Comparison of ENCODE assay signal across 2 cellular contexts in the genomic region with DNA sequence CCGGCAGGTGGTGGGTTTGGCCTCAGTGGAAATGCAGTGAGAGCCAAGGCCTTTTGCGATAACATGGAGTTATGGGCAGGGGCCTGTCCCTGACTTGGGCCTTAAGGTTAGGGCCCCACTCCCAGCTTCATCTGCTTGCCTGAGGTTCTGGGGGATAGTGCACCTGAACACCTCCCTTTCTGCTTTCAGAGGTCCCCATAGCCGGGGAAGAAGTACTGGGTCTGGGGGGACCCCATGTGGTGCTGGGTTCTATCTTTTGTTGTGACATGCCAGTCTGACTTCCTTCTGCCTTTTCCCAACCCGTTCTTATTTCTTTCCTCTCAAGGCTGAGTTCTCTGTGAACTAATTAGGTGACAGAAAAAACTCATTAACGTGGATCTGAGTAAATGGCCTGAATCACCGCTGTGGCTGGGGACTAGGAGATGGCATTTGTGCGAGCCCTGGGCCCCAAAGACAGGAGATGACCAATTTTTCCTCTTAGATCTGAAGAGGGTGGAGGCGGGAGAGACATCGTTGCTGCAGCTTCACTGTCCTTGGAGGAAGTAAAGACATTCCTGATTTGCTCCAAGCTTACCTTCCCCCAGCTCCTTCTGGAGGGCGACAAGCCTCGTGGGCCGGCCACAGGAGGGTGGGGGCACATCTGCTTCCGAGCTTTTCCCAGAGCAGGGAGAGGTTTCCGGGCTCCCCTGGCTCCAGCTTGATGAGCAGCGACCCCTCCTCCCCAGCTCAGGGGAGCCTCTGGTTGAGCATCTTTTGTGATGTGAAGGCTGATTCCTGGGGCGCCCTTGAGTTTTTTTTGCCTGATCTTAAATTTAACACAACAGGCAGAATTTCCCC.
A peak's percentile ranks its signal among the peaks of the same experiment; 100 is the strongest.
TF ChIP-seq lines count a peak whose summit lies in the region.

No MANE protein-coding gene starts in this region.

TF ChIP-seq in HEK293, 187 proteins besides CTCF, POLR2A, EP300 and RAD21:
- no peak for TF ChIP-seq ZNF433 (tag by site-specific recombination; IDR thresholded peaks at IDR 0.05; ENCODE audit: low read depth)
- no peak for TF ChIP-seq ZNF580 (tag by site-specific recombination; IDR thresholded peaks at IDR 0.05)
- 0 out of 2 replicates have a peak, but pooled peaks have one; percentile 3 for TF ChIP-seq GLIS2 (tag by site-specific recombination; IDR thresholded peaks at IDR 0.05)
- TF ChIP-seq IKZF3 (tag by site-specific recombination; IDR thresholded peaks at IDR 0.05) = peak; percentile 24; the same call in 1 of the 2 replicates
- TF ChIP-seq, protein P1, sequence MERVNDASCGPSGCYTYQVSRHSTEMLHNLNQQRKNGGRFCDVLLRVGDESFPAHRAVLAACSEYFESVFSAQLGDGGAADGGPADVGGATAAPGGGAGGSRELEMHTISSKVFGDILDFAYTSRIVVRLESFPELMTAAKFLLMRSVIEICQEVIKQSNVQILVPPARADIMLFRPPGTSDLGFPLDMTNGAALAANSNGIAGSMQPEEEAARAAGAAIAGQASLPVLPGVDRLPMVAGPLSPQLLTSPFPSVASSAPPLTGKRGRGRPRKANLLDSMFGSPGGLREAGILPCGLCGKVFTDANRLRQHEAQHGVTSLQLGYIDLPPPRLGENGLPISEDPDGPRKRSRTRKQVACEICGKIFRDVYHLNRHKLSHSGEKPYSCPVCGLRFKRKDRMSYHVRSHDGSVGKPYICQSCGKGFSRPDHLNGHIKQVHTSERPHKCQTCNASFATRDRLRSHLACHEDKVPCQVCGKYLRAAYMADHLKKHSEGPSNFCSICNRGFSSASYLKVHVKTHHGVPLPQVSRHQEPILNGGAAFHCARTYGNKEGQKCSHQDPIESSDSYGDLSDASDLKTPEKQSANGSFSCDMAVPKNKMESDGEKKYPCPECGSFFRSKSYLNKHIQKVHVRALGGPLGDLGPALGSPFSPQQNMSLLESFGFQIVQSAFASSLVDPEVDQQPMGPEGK (tag by site-specific recombination; IDR thresholded peaks at IDR 0.05) = 0 out of 2 replicates have a peak, but pooled peaks have one; percentile 14
- peak; percentile 0 for TF ChIP-seq ZNF335 (tag by site-specific recombination; conservative IDR thresholded peaks at IDR 0.05)
- TF ChIP-seq PRDM4 (tag by site-specific recombination; IDR thresholded peaks at IDR 0.05) = peak; percentile 43; the same call in 1 of the 2 replicates

TF ChIP-seq in K562, 482 proteins besides CTCF, POLR2A, EP300 and RAD21 (continues in another document):
- TF ChIP-seq ELF4 (CRISPR knock-in tag; IDR thresholded peaks at IDR 0.05) (no peak), HDAC8 (tag; IDR thresholded peaks at IDR 0.05) (0 out of 2 replicates have a peak, but pooled peaks have one; percentile 8), ZBTB1 (CRISPR knock-in tag; IDR thresholded peaks at IDR 0.05; ENCODE audit: borderline replicate concordance, low read depth) (peak; percentile 74; the same call in 1 of the 2 replicates), PPARD (CRISPR knock-in tag; IDR thresholded peaks at IDR 0.05) (no peak), RBM25 (IDR thresholded peaks at IDR 0.05; ENCODE audit: low read depth, low read length, severe bottlenecking) (no peak), ZKSCAN8 (CRISPR knock-in tag; IDR thresholded peaks at IDR 0.05) (no peak), ZNF143 (CRISPR knock-in tag; IDR thresholded peaks at IDR 0.05) (no peak), OTX1 (CRISPR knock-in tag; IDR thresholded peaks at IDR 0.05) (no peak), BCOR (IDR thresholded peaks at IDR 0.05) (no peak), ZNF253 (CRISPR knock-in tag; conservative IDR thresholded peaks at IDR 0.05) (no peak), MEF2D (tag; conservative IDR thresholded peaks at IDR 0.05; ENCODE audit: low read depth) (no peak), SMC3 (conservative IDR thresholded peaks at IDR 0.05; ENCODE audit: insufficient read depth, low read depth, low read length) (no peak), RCOR1 (IDR thresholded peaks at IDR 0.05; ENCODE audit: borderline replicate concordance in 1 of 2, low read depth in 2 of 2, low read length in 2 of 2) (no peak), CSDE1 (IDR thresholded peaks at IDR 0.05) (no peak), HDGF (IDR thresholded peaks at IDR 0.05) (0 out of 2 replicates have a peak, but pooled peaks have one; percentile 39), RNF2 (IDR thresholded peaks at IDR 0.05) (no peak), SMARCA4 (IDR thresholded peaks at IDR 0.05) (0 out of 2 replicates have a peak, but pooled peaks have one; percentile 15), ZNF146 (CRISPR knock-in tag; IDR thresholded peaks at IDR 0.05; ENCODE audit: unreplicated experiment) (no peak), RBM39 (optimal IDR thresholded peaks at IDR 0.05; ENCODE audit: low read depth, low read length) (peak; percentile 33), REST (CRISPR knock-in tag; IDR thresholded peaks at IDR 0.05; ENCODE audit: low read depth) (no peak), TEAD1 (CRISPR knock-in tag; IDR thresholded peaks at IDR 0.05) (0 out of 4 replicates have a peak, but pooled peaks of 1 of the 2 experiments have one; percentile 33), RFX1 (IDR thresholded peaks at IDR 0.05) (no peak), LCOR (CRISPR knock-in tag; IDR thresholded peaks at IDR 0.05) (0 out of 2 replicates have a peak, but pooled peaks have one; percentile 23), ZNF77 (CRISPR knock-in tag; IDR thresholded peaks at IDR 0.05) (no peak), NBN (IDR thresholded peaks at IDR 0.05; ENCODE audit: low read depth) (no peak), KDM5B (IDR thresholded peaks at IDR 0.05; ENCODE audit: insufficient replicate concordance, low read depth, low read length) (peak; percentile 19), SRSF3 (IDR thresholded peaks at IDR 0.05; ENCODE audit: insufficient read depth, low read length) (0 out of 2 replicates have a peak, but pooled peaks have one; percentile 9), EP400 (IDR thresholded peaks at IDR 0.05) (no peak), L3MBTL2 (IDR thresholded peaks at IDR 0.05) (no peak), ZNF655 (CRISPR knock-in tag; IDR thresholded peaks at IDR 0.05) (no peak), BMI1 (IDR thresholded peaks at IDR 0.05; ENCODE audit: low read length) (no peak), ZBTB49 (CRISPR knock-in tag; IDR thresholded peaks at IDR 0.05; ENCODE audit: borderline replicate concordance) (no peak), TOE1 (IDR thresholded peaks at IDR 0.05; ENCODE audit: borderline replicate concordance) (0 out of 2 replicates have a peak, but pooled peaks have one; percentile 23), TOE1 (CRISPR knock-in tag; IDR thresholded peaks at IDR 0.05; ENCODE audit: borderline replicate concordance, low read depth) (no peak), NR3C1 (CRISPR knock-in tag; IDR thresholded peaks at IDR 0.05) (no peak), ZNF449 (CRISPR knock-in tag; IDR thresholded peaks at IDR 0.05) (no peak), ZC3H4 (CRISPR knock-in tag; IDR thresholded peaks at IDR 0.05; ENCODE audit: borderline replicate concordance) (0 out of 2 replicates have a peak, but pooled peaks have one; percentile 53)
- TF ChIP-seq, protein P2, sequence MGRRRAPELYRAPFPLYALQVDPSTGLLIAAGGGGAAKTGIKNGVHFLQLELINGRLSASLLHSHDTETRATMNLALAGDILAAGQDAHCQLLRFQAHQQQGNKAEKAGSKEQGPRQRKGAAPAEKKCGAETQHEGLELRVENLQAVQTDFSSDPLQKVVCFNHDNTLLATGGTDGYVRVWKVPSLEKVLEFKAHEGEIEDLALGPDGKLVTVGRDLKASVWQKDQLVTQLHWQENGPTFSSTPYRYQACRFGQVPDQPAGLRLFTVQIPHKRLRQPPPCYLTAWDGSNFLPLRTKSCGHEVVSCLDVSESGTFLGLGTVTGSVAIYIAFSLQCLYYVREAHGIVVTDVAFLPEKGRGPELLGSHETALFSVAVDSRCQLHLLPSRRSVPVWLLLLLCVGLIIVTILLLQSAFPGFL (CRISPR knock-in tag; IDR thresholded peaks at IDR 0.05) = 0 out of 2 replicates have a peak, but pooled peaks have one; percentile 75
- TF ChIP-seq, protein P3, sequence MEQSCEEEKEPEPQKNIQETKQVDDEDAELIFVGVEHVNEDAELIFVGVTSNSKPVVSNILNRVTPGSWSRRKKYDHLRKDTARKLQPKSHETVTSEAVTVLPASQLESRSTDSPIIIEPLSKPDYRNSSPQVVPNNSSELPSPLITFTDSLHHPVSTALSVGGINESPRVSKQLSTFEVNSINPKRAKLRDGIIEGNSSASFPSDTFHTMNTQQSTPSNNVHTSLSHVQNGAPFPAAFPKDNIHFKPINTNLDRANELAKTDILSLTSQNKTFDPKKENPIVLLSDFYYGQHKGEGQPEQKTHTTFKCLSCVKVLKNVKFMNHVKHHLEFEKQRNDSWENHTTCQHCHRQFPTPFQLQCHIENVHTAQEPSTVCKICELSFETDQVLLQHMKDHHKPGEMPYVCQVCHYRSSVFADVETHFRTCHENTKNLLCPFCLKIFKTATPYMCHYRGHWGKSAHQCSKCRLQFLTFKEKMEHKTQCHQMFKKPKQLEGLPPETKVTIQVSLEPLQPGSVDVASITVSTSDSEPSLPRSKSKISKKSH (CRISPR knock-in tag; IDR thresholded peaks at IDR 0.05) = no peak
